ENCODE assay signal across 8 cellular contexts in the genomic region with DNA sequence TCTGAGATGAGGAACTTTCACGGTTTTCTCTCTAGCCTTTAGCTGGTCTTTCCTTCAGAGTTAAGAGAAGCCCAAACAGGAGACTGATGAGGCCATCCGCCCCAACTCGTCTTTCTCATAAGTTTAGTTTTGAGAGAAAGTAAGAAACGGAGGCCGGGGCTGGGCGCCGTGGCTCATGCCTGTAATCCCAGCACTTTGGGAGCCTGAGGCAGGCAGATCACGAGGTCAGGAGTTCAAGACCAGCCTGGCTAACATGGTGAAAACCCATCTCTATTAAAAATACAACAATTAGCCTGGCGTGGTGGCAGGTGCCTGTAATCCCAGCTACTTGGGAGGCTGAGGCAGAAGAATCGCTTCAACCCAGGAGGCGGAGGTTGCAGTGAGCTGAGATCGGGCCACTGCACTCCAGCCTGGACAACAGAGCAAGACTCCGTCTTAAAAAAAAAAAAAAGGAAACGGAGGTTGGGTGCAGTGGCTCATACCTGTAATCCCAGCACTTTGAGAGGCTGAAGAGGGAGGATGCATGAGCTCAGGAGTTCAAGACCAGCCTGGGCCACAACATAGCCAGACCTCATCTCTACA. TPM values are rescaled to one million over a fixed set of nuclear protein-coding genes. Genes with fewer than 3 reads are reported as not detected.
A peak's percentile ranks its signal among the peaks of the same experiment; 100 is the strongest.
DNase-seq lines count a peak whose midpoint lies in the region; ATAC-seq, FAIRE-seq and TF ChIP-seq lines count a peak whose summit lies in the region.
"Not testable (repeated sequence)": the region's sequence is repeated elsewhere in the genome, so short reads cannot be mapped to it uniquely, and the experiment has no call there.

No MANE protein-coding gene starts in this region.

- H2AK5ac ChIP-seq in H1 (ENCODE audit: low read depth, low read length) = not testable (repeated sequence)

- not testable (repeated sequence) for TF ChIP-seq RAD21 in H1 (IDR thresholded peaks at IDR 0.05 in 1 of 2, conservative IDR thresholded peaks at IDR 0.05 in 1 of 2; ENCODE audit: low read depth in 2 of 2, low read length in 2 of 2)

- not testable (repeated sequence) for H4K20me1 ChIP-seq in H1 (replicated peaks in 1 of 2; ENCODE audit: control insufficient read depth in 1 of 2, insufficient read depth in 2 of 2, low read length in 2 of 2)

- not testable (repeated sequence) for H2BK12ac ChIP-seq in H1 (ENCODE audit: low read depth, low read length)

- peak overlapping the region; percentile 68 for H4K5ac ChIP-seq in H1 (ENCODE audit: insufficient read length, low read depth, low read length)

- H3K4me1 Mint-ChIP-seq in CD4-positive, CD25-positive, alpha-beta regulatory T cell = peaks cover 26 to 93% (median 63%) of the 10 kb centered on the region in 4 donors
- H3K4me1 Mint-ChIP-seq in activated CD4-positive, alpha-beta T cell treated with anti-CD3 and anti-CD28 coated beads for 36 hours = peaks cover 84% of the 10 kb centered on the region

- peak overlapping the region; percentile 92 to 98 (median 92) for H3K4me3 Mint-ChIP-seq in CD4-positive, CD25-positive, alpha-beta regulatory T cell
- peak overlapping the region; percentile 97 for H3K4me3 Mint-ChIP-seq in activated CD4-positive, alpha-beta T cell treated with anti-CD3 and anti-CD28 coated beads for 36 hours

- peaks cover 18% of the 10 kb centered on the region for H3K36me3 ChIP-seq in CD4-positive, CD25-positive, alpha-beta regulatory T cell (ENCODE audit: control insufficient read depth, insufficient read depth, low read length)
- H3K36me3 ChIP-seq in HUES6 (ENCODE audit: control insufficient read depth, insufficient read depth, low read length) (peaks cover 10% of the 10 kb centered on the region), lower lobe of right lung (peaks cover 16% of the 10 kb centered on the region), sigmoid colon (peaks cover 14 to 44% (median 36%) of the 10 kb centered on the region in 4 donors)
- H3K36me3 ChIP-seq in H1 (ENCODE audit: control insufficient read depth in 2 of 4, insufficient read depth in 4 of 4, low read length in 3 of 4); transverse colon: not testable (repeated sequence)

- not testable (repeated sequence) for ATAC-seq in CD4-positive, CD25-positive, alpha-beta regulatory T cell (ENCODE audit: low read depth in 2 of 2); activated CD4-positive, alpha-beta T cell treated with anti-CD3 and anti-CD28 coated beads for 36 hours; activated naive CD4-positive, alpha-beta T cell treated with anti-CD3 and anti-CD28 coated beads, Interleukin-2, amount 50 U/mL, for 72 hours; lower lobe of right lung

- H3K36me3 Mint-ChIP-seq in CD4-positive, CD25-positive, alpha-beta regulatory T cell = peaks cover 28% of the 10 kb centered on the region
- H3K36me3 Mint-ChIP-seq in activated CD4-positive, alpha-beta T cell treated with anti-CD3 and anti-CD28 coated beads for 36 hours (ENCODE audit: low read depth) = peaks cover 69% of the 10 kb centered on the region
- H3K36me3 Mint-ChIP-seq in activated naive CD4-positive, alpha-beta T cell treated with anti-CD3 and anti-CD28 coated beads, Interleukin-2, amount 50 U/mL, for 72 hours = peaks cover 32 to 55% of the 10 kb centered on the region in 2 donors

- intact Hi-C loops in activated CD4-positive, alpha-beta T cell treated with anti-CD3 and anti-CD28 coated beads for 36 hours (cut with DNase I, micrococcal nuclease) = loop anchor here in 1 of 2 experiments (2.0 kb wide), 1 partner anchor 42 kb away; no protein-coding TSS in a partner anchor
- intact Hi-C loops in lower lobe of right lung (cut with DNase I); sigmoid colon (cut with DNase I); transverse colon (cut with DNase I; ENCODE audit: low total_unique reads): not testable (repeated sequence)

- peak overlapping the region; percentile 28 for H3K4ac ChIP-seq in H1 (replicated peaks; ENCODE audit: insufficient read length, low read depth, low read length)

- TF ChIP-seq POLR2A in H1 (IDR thresholded peaks at IDR 0.05; ENCODE audit: control extremely low read depth in 1 of 2, low read depth in 2 of 2, low read length in 2 of 2); sigmoid colon (IDR thresholded peaks at IDR 0.05); transverse colon (IDR thresholded peaks at IDR 0.05): not testable (repeated sequence)

- not testable (repeated sequence) for H2BK20ac ChIP-seq in H1 (ENCODE audit: low read length)

- peak overlapping the region; percentile 87 for H3K18ac ChIP-seq in H1 (ENCODE audit: extremely low read depth, low read length)

- H3K27me3 Mint-ChIP-seq in CD4-positive, CD25-positive, alpha-beta regulatory T cell = peaks cover 17% of the 10 kb centered on the region
- not testable (repeated sequence) for H3K27me3 Mint-ChIP-seq in activated CD4-positive, alpha-beta T cell treated with anti-CD3 and anti-CD28 coated beads for 36 hours

- H3K14ac ChIP-seq in H1 (ENCODE audit: insufficient read length) = not testable (repeated sequence)

- H2BK120ac ChIP-seq in H1 (replicated peaks; ENCODE audit: low read depth, low read length) = not testable (repeated sequence)

- H3K27ac ChIP-seq in CD4-positive, CD25-positive, alpha-beta regulatory T cell (ENCODE audit: insufficient read depth, low read length, poor library complexity, severe bottlenecking) = peak overlapping the region; percentile 99
- not testable (repeated sequence) for H3K27ac ChIP-seq in HUES6 (ENCODE audit: low read depth, low read length); H1 (ENCODE audit: low read depth, low read length)
- H3K27ac ChIP-seq in lower lobe of right lung = peak overlapping the region; percentile 87
- H3K27ac ChIP-seq in sigmoid colon = peak overlapping the region; percentile 69 to 88 (median 74)
- peak overlapping the region; percentile 85 to 90 (median 87) for H3K27ac ChIP-seq in transverse colon

- H3K9me3 Mint-ChIP-seq in CD4-positive, CD25-positive, alpha-beta regulatory T cell; activated CD4-positive, alpha-beta T cell treated with anti-CD3 and anti-CD28 coated beads for 36 hours (ENCODE audit: low read depth); activated naive CD4-positive, alpha-beta T cell treated with anti-CD3 and anti-CD28 coated beads, Interleukin-2, amount 50 U/mL, for 72 hours: not testable (repeated sequence)

- not testable (repeated sequence) for H3K23ac ChIP-seq in H1 (ENCODE audit: insufficient read length)

- H3K27ac Mint-ChIP-seq in CD4-positive, CD25-positive, alpha-beta regulatory T cell = peak overlapping the region; percentile 99 to 100 (median 100)
- peak overlapping the region; percentile 99 for H3K27ac Mint-ChIP-seq in activated CD4-positive, alpha-beta T cell treated with anti-CD3 and anti-CD28 coated beads for 36 hours
- peak overlapping the region; percentile 90 to 98 for H3K27ac Mint-ChIP-seq in activated naive CD4-positive, alpha-beta T cell treated with anti-CD3 and anti-CD28 coated beads, Interleukin-2, amount 50 U/mL, for 72 hours

- H3K9me3 ChIP-seq in CD4-positive, CD25-positive, alpha-beta regulatory T cell (ENCODE audit: control insufficient read depth in 2 of 2, low read length in 2 of 2); HUES6 (ENCODE audit: control insufficient read depth, insufficient read depth, low read depth, low read length); H1 (ENCODE audit: insufficient read depth in 2 of 2, low read depth in 1 of 2, low read length in 1 of 2); lower lobe of right lung; sigmoid colon; transverse colon: not testable (repeated sequence)

- in situ Hi-C loops in transverse colon (cut with MboI; ENCODE audit: low pct_ligation_motif_present in 1 of 4, low pct_unique_long_range_greater_than_20kb in 1 of 4, low sequenced_read_pairs in 3 of 4) = loop anchor here in 3 of 4 donors (10.0 to 25.0 kb wide), 3 partner anchors 146 to 346 kb away; a partner anchor contains a TSS

- H3K4me2 ChIP-seq in H1 (ENCODE audit: insufficient read depth in 1 of 2, low read depth in 2 of 2, low read length in 2 of 2) = peak overlapping the region; percentile 72 to 92; a peak in 3 of 4 replicates

- not testable (repeated sequence) for H3K56ac ChIP-seq in H1 (replicated peaks; ENCODE audit: insufficient read length, low read depth, low read length)

- not testable (repeated sequence) for H3K79me1 ChIP-seq in H1 (ENCODE audit: low read depth, low read length)

- not testable (repeated sequence) for DNase-seq in CD4-positive, CD25-positive, alpha-beta regulatory T cell; activated CD4-positive, alpha-beta T cell treated with anti-CD3 and anti-CD28 coated beads for 36 hours; H1 (ENCODE audit: low read depth in 1 of 2, low spot score in 2 of 2); lower lobe of right lung; sigmoid colon; transverse colon
- DNase-seq in activated naive CD4-positive, alpha-beta T cell treated with anti-CD3 and anti-CD28 coated beads, Interleukin-2, amount 50 U/mL, for 72 hours (ENCODE audit: low spot score in 2 of 2) = peak in 1 of 2 donors; percentile 73

- not testable (repeated sequence) for H3K23me2 ChIP-seq in H1 (ENCODE audit: low read depth, low read length)

- not testable (repeated sequence) for H3K79me2 ChIP-seq in H1 (ENCODE audit: control insufficient read depth in 1 of 2, insufficient read depth in 2 of 2, low read length in 2 of 2)

- H2BK15ac ChIP-seq in H1 (ENCODE audit: low read length) = not testable (repeated sequence)

- not testable (repeated sequence) for H4K91ac ChIP-seq in H1 (replicated peaks; ENCODE audit: insufficient read length, low read length)

- H3K27me3 ChIP-seq in CD4-positive, CD25-positive, alpha-beta regulatory T cell (ENCODE audit: control insufficient read depth, insufficient read depth, low read length); HUES6 (ENCODE audit: control insufficient read depth, insufficient read depth, low read length); H1 (replicated peaks in 1 of 4; ENCODE audit: control insufficient read depth in 3 of 4, extremely low read depth in 1 of 4, insufficient read depth in 3 of 4, low read length in 3 of 4); lower lobe of right lung (ENCODE audit: low read depth); sigmoid colon; transverse colon: not testable (repeated sequence)

- not testable (repeated sequence) for FAIRE-seq in H1 (lab: Jason Lieb, UNC)

- H3K4me1 ChIP-seq in CD4-positive, CD25-positive, alpha-beta regulatory T cell (ENCODE audit: control insufficient read depth, insufficient read depth, low read length, poor library complexity, severe bottlenecking) = peaks cover 97% of the 10 kb centered on the region
- H3K4me1 ChIP-seq in HUES6 (ENCODE audit: control insufficient read depth, insufficient read depth, low read length) (peaks cover 25% of the 10 kb centered on the region), H1 (replicated peaks in 1 of 4; ENCODE audit: control insufficient read depth in 3 of 4, insufficient read depth in 4 of 4, low read length in 3 of 4) (peaks cover 0 to 13% (median 10%) of the 10 kb centered on the region in 4 experiments; a peak in 6 of 7 replicates), lower lobe of right lung (peaks cover 57% of the 10 kb centered on the region), sigmoid colon (peaks cover 0 to 63% (median 61%) of the 10 kb centered on the region in 4 donors), transverse colon (peaks cover 8 to 62% (median 35%) of the 10 kb centered on the region in 4 donors)

- H4K8ac ChIP-seq in H1 (ENCODE audit: extremely low read depth, insufficient read depth, low read length) = peak overlapping the region; percentile 14; the same call in 1 of the 2 replicates

- not testable (repeated sequence) for TF ChIP-seq CTCF in H1 (IDR thresholded peaks at IDR 0.05; ENCODE audit: control extremely low read depth in 1 of 3, insufficient read depth in 1 of 3, low read depth in 1 of 3, low read length in 3 of 3); lower lobe of right lung (IDR thresholded peaks at IDR 0.05); sigmoid colon (IDR thresholded peaks at IDR 0.05); transverse colon (IDR thresholded peaks at IDR 0.05)

- H3K9ac ChIP-seq in HUES6 (ENCODE audit: low read length); H1 (replicated peaks in 1 of 4; ENCODE audit: extremely low read depth in 1 of 4, low read depth in 3 of 4, low read length in 3 of 4): not testable (repeated sequence)

- CTCF ChIA-PET in activated CD4-positive, alpha-beta T cell treated with anti-CD3 and anti-CD28 coated beads for 36 hours (lab: Charles Lee) = interaction anchor here (0.7 to 1.5 kb wide), 4 partner anchors 25 to 145 kb away, joined by 3 to 4 read pairs (median 4); no protein-coding TSS in a partner anchor
- CTCF ChIA-PET in H1 (lab: Charles Lee; ENCODE audit: partially characterized antibody) = not testable (repeated sequence)

- TF ChIP-seq EP300 in H1 (IDR thresholded peaks at IDR 0.05; ENCODE audit: borderline replicate concordance in 1 of 2, low read depth in 2 of 2, low read length in 2 of 2); sigmoid colon (IDR thresholded peaks at IDR 0.05); transverse colon (IDR thresholded peaks at IDR 0.05; ENCODE audit: low read depth): not testable (repeated sequence)

- H2BK5ac ChIP-seq in H1 (ENCODE audit: low read depth, low read length) = not testable (repeated sequence)

- 58% methylated on average over 7 of the region's 14 CpGs; no CpG with 5 or more reads in 1 of the 2 experiments for WGBS in H1 (ENCODE audit: extremely low coverage in 1 of 2, insufficient coverage in 1 of 2, insufficient read length in 1 of 2, insufficient replicate concordance in 2 of 2, low coverage in 1 of 2, low lambda C conversion rate in 2 of 2, missing lambda C conversion rate in 1 of 2), 2 experiments
- WGBS in sigmoid colon, 2 donors = 68 to 82% methylated on average over 14 of the region's 14 CpGs
- WGBS in transverse colon (ENCODE audit: low coverage in 1 of 2), 2 donors = 60 to 74% methylated on average over 3 to 14 of the region's 14 CpGs

- POLR2A ChIA-PET in activated CD4-positive, alpha-beta T cell treated with anti-CD3 and anti-CD28 coated beads for 36 hours (lab: Charles Lee) = interaction anchor here (0.6 to 2.0 kb wide), 9 partner anchors 7 to 237 kb away, joined by 3 to 7 read pairs (median 4); no protein-coding TSS in a partner anchor
- POLR2A ChIA-PET in H1 (lab: Charles Lee; ENCODE audit: partially characterized antibody) = interaction anchor here (0.6 to 1.0 kb wide), 2 partner anchors 79 to 95 kb away, joined by 3 read pairs; no protein-coding TSS in a partner anchor

- H3K4me3 ChIP-seq in CD4-positive, CD25-positive, alpha-beta regulatory T cell (ENCODE audit: low read depth, low read length) = peak overlapping the region; percentile 73
- peak overlapping the region; percentile 44 for H3K4me3 ChIP-seq in HUES6 (ENCODE audit: low read depth, low read length)
- H3K4me3 ChIP-seq in H1 (ENCODE audit: extremely low read depth in 1 of 4, insufficient read depth in 2 of 4, low read depth in 3 of 4, low read length in 4 of 4) = peak overlapping the region; percentile 17 to 51 (median 20); a peak in 6 of 8 replicates
- H3K4me3 ChIP-seq in lower lobe of right lung = peak overlapping the region; percentile 41
- H3K4me3 ChIP-seq in sigmoid colon = peak overlapping the region in 2 of 4 donors; percentile 1 to 11
- H3K4me3 ChIP-seq in transverse colon = peak overlapping the region in 1 of 4 donors; percentile 22

- not testable (repeated sequence) for H2AFZ ChIP-seq in H1 (ENCODE audit: low read length)

RNA-seq across cellular contexts. Expression of a gene that starts 55.6 kb away (rescaled TPM):
- 116 TPM for total RNA-seq in CD4-positive, CD25-positive, alpha-beta regulatory T cell
- 10 to 100 TPM; 37.1 to 54.7 (median 46.9) TPM for polyA plus RNA-seq in CD4-positive, CD25-positive, alpha-beta regulatory T cell
- total RNA-seq in activated CD4-positive, alpha-beta T cell treated with anti-CD3 and anti-CD28 coated beads for 36 hours = 10 to 100 TPM; 37.6 to 48.5 TPM
- 10 to 100 TPM; 50.7 to 58.5 TPM for total RNA-seq in activated naive CD4-positive, alpha-beta T cell treated with anti-CD3 and anti-CD28 coated beads, Interleukin-2, amount 50 U/mL, for 72 hours
- 13.4 and 17.9 TPM in 2 replicates for total RNA-seq in H1 (2021; fragmentation: NEBNext Ultra II Directional; extraction: Animal tissue kit (Norgen Biotek cat#: 25700))
- 23.0 and 35.0 TPM in 2 replicates for polyA plus RNA-seq in H1 (2011; rRNA removed)
- 19.8 TPM for polyA plus RNA-seq in H1 (2011; cell fraction: cytosol; rRNA removed)
- 91.3 TPM for polyA plus RNA-seq in H1 (2011; cell fraction: nucleus; rRNA removed)
- polyA plus RNA-seq in H1 (2012, experiment 1 of 2) = 14.6 to 23.3 TPM (median 18.9 TPM) in 4 replicates
- 11.5 TPM for polyA plus RNA-seq in H1 (2012, experiment 2 of 2)
- polyA plus RNA-seq in H1 (2013, experiment 1 of 2) = 7.0 TPM
- polyA plus RNA-seq in H1 (2013, experiment 2 of 2) = 5.9 TPM
- polyA minus RNA-seq in H1 (2011; rRNA and poly(A)+ RNA removed) = 12.4 and 12.7 TPM in 2 replicates
- polyA minus RNA-seq in H1 (2011; cell fraction: cytosol; rRNA and poly(A)+ RNA removed) = 15.6 TPM
- 11.1 TPM for polyA minus RNA-seq in H1 (2011; cell fraction: nucleus; rRNA and poly(A)+ RNA removed)
- 27.0 TPM for total RNA-seq in lower lobe of right lung
- total RNA-seq in sigmoid colon = 10 to 100 TPM; 17.5 to 52.1 (median 21.8) TPM
- polyA plus RNA-seq in sigmoid colon = 10 to 100 TPM in 1 of 3 donors, 1 to 10 TPM in 2; 7.9 to 26.7 (median 9.6) TPM
- 10 to 100 TPM; 18.3 to 40.0 (median 25.3) TPM for total RNA-seq in transverse colon

RNA-seq across cellular contexts. Expression of a gene that starts 55.7 kb away (rescaled TPM):
- 91.6 TPM for total RNA-seq in CD4-positive, CD25-positive, alpha-beta regulatory T cell
- polyA plus RNA-seq in CD4-positive, CD25-positive, alpha-beta regulatory T cell = 100 to 1,000 TPM; 155 to 196 (median 170) TPM
- 10 to 100 TPM; 42.8 to 59.8 TPM for total RNA-seq in activated CD4-positive, alpha-beta T cell treated with anti-CD3 and anti-CD28 coated beads for 36 hours
- 10 to 100 TPM; 43.9 to 58.4 TPM for total RNA-seq in activated naive CD4-positive, alpha-beta T cell treated with anti-CD3 and anti-CD28 coated beads, Interleukin-2, amount 50 U/mL, for 72 hours
- 40.6 and 47.7 TPM in 2 replicates for total RNA-seq in H1 (2021; fragmentation: NEBNext Ultra II Directional; extraction: Animal tissue kit (Norgen Biotek cat#: 25700))
- 16.7 and 17.4 TPM in 2 replicates for polyA plus RNA-seq in H1 (2011; rRNA removed)
- 41.3 TPM for polyA plus RNA-seq in H1 (2011; cell fraction: cytosol; rRNA removed)
- 7.4 TPM for polyA plus RNA-seq in H1 (2011; cell fraction: nucleus; rRNA removed)
- 50.4 to 64.0 TPM (median 54.5 TPM) in 4 replicates for polyA plus RNA-seq in H1 (2012, experiment 1 of 2)
- 10.5 TPM for polyA plus RNA-seq in H1 (2012, experiment 2 of 2)
- 32.3 TPM for polyA plus RNA-seq in H1 (2013, experiment 1 of 2)
- 35.3 TPM for polyA plus RNA-seq in H1 (2013, experiment 2 of 2)
- polyA minus RNA-seq in H1 (2011; rRNA and poly(A)+ RNA removed) = 5.0 and 8.7 TPM in 2 replicates
- 17.6 TPM for polyA minus RNA-seq in H1 (2011; cell fraction: cytosol; rRNA and poly(A)+ RNA removed)
- 6.8 TPM for polyA minus RNA-seq in H1 (2011; cell fraction: nucleus; rRNA and poly(A)+ RNA removed)
- 42.0 TPM for total RNA-seq in lower lobe of right lung
- total RNA-seq in sigmoid colon = 100 to 1,000 TPM in 1 of 4 donors, 10 to 100 TPM in 3; 55.7 to 172 (median 66.0) TPM
- polyA plus RNA-seq in sigmoid colon = 10 to 100 TPM; 63.1 to 84.1 (median 74.9) TPM
- 100 to 1,000 TPM in 1 of 4 donors, 10 to 100 TPM in 3; 43.6 to 263 (median 47.7) TPM for total RNA-seq in transverse colon
